Comparison of ENCODE assay signal across 23 cellular contexts in genomic region chr1:204402391-204402790, GRCh38. TPM values are rescaled to one million over a fixed set of nuclear protein-coding genes. Genes with fewer than 3 reads are reported as not detected.
A peak's percentile ranks its signal among the peaks of the same experiment; 100 is the strongest.
DNase-seq lines count a peak whose midpoint lies in the region; ATAC-seq, FAIRE-seq and TF ChIP-seq lines count a peak whose summit lies in the region.
"Had no signal": no experiment of that assay in that cellular context is flagged by ENCODE, and none has a peak within 500 bp of the region (broad histone marks: within the 10 kb centered on the region; RNA-seq: fewer than 3 reads in every experiment).

No MANE protein-coding gene starts in this region.

- no peak overlapping the region for H2BK15ac ChIP-seq in H1 (ENCODE audit: low read length)

- no peak overlapping the region for H2BK12ac ChIP-seq in H1 (ENCODE audit: low read depth, low read length)

- H2AFZ ChIP-seq in H1 (ENCODE audit: low read length) = no peak overlapping the region

- no peak overlapping the region for H2BK5ac ChIP-seq in H1 (ENCODE audit: low read depth, low read length)

- no peak overlapping the region for H3K4me2 ChIP-seq in H1 (ENCODE audit: insufficient read depth in 1 of 2, low read depth in 2 of 2, low read length in 2 of 2)
- H3K4me2 ChIP-seq: BLaER1, KMS-11 had no signal

- H4K5ac ChIP-seq in H1 (ENCODE audit: insufficient read length, low read depth, low read length) = no peak overlapping the region

- no peak overlapping the region for H3K9ac ChIP-seq in H1 (replicated peaks in 1 of 4; ENCODE audit: extremely low read depth in 1 of 4, low read depth in 3 of 4, low read length in 3 of 4)
- H3K9ac ChIP-seq: BLaER1, KMS-11 had no signal

- H3K79me1 ChIP-seq in H1 (ENCODE audit: low read depth, low read length) = no peaks in the 10 kb centered on the region; the same call in 1 of the 2 replicates

- H3K27ac ChIP-seq in CD4-positive, CD25-positive, alpha-beta regulatory T cell (ENCODE audit: insufficient read depth, low read length, poor library complexity, severe bottlenecking) = peak overlapping the region; percentile 25
- H3K27ac ChIP-seq in H1 (ENCODE audit: low read depth, low read length) (no peak overlapping the region), small intestine (ENCODE audit: low read depth in 1 of 2, low read length in 1 of 2) (no peak overlapping the region)
- H3K27ac ChIP-seq: BLaER1, KMS-11 had no signal

- H3K18ac ChIP-seq in H1 (ENCODE audit: extremely low read depth, low read length) = no peak overlapping the region

- no peak for TF ChIP-seq POLR2A in H1 (IDR thresholded peaks at IDR 0.05; ENCODE audit: control extremely low read depth in 1 of 2, low read depth in 2 of 2, low read length in 2 of 2)

- ATAC-seq in CD4-positive, CD25-positive, alpha-beta regulatory T cell (ENCODE audit: low read depth in 2 of 2) = no peak
- ATAC-seq in T-helper 17 cell = no peak
- ATAC-seq: CD8-positive, alpha-beta T cell had no signal

- H3K56ac ChIP-seq in H1 (replicated peaks; ENCODE audit: insufficient read length, low read depth, low read length) = no peak overlapping the region

- H3K4me3 ChIP-seq in CD4-positive, CD25-positive, alpha-beta regulatory T cell (ENCODE audit: low read depth, low read length) = no peak overlapping the region
- H3K4me3 ChIP-seq in H1 (ENCODE audit: extremely low read depth in 1 of 4, insufficient read depth in 2 of 4, low read depth in 3 of 4, low read length in 4 of 4) (no peak overlapping the region), small intestine (ENCODE audit: low read depth in 1 of 2, low read length in 2 of 2) (no peak overlapping the region)
- H3K4me3 ChIP-seq: BLaER1 had no signal

- no peak for TF ChIP-seq CTCF in H1 (IDR thresholded peaks at IDR 0.05; ENCODE audit: control extremely low read depth in 1 of 3, insufficient read depth in 1 of 3, low read depth in 1 of 3, low read length in 3 of 3)

- no peak overlapping the region for H3K4me3 Mint-ChIP-seq in activated T-cell treated with anti-CD3 and anti-CD28 coated beads, Interleukin-2, amount 50 U/mL, for 24 hours
- no peak overlapping the region for H3K4me3 Mint-ChIP-seq in CD4-positive, CD25-positive, alpha-beta regulatory T cell
- peak overlapping the region; percentile 36 for H3K4me3 Mint-ChIP-seq in T-helper 17 cell
- H3K4me3 Mint-ChIP-seq: CD8-positive, alpha-beta T cell had no signal

- DNase-seq in activated T-cell treated with anti-CD3 and anti-CD28 coated beads, Interleukin-2, amount 50 U/mL, for 24 hours = no peak
- DNase-seq in activated T-cell treated with anti-CD3 and anti-CD28 coated beads, Interleukin-2, amount 50 U/mL, for 48 hours = no peak
- no peak for DNase-seq in CD4-positive, CD25-positive, alpha-beta regulatory T cell
- DNase-seq in T-helper 17 cell (no peak), H1 (ENCODE audit: low read depth in 1 of 2, low spot score in 2 of 2) (no peak), small intestine (no peak), NCI-H1930 (lab: John Stamatoyannopoulos, UW) (no peak)
- DNase-seq: ACHN; CD8-positive, alpha-beta T cell; DND-41; GOT3; NCI-H1105; NCI-H146; NCI-H2081; NCI-H2171; NCI-H345; NCI-H524; NCI-H774; NK-92 treated with Interleukin-12 subunit alpha and Interleukin-12 subunit beta, amount 100 ng/mL, for 24 hours; SIG-M5 had no signal

- H2AK5ac ChIP-seq in H1 (ENCODE audit: low read depth, low read length) = no peak overlapping the region

- no peak overlapping the region for H3K14ac ChIP-seq in H1 (ENCODE audit: insufficient read length)

- peaks cover 37% of the 10 kb centered on the region for H3K4me1 Mint-ChIP-seq in activated T-cell treated with anti-CD3 and anti-CD28 coated beads, Interleukin-2, amount 50 U/mL, for 24 hours (ENCODE audit: low read depth)
- peaks cover 24 to 57% (median 33%) of the 10 kb centered on the region in 4 donors for H3K4me1 Mint-ChIP-seq in CD4-positive, CD25-positive, alpha-beta regulatory T cell
- H3K4me1 Mint-ChIP-seq in T-helper 17 cell = peaks cover 20% of the 10 kb centered on the region

- no peak overlapping the region for H3K23ac ChIP-seq in H1 (ENCODE audit: insufficient read length)

- peaks cover 92% of the 10 kb centered on the region for H3K36me3 Mint-ChIP-seq in activated T-cell treated with anti-CD3 and anti-CD28 coated beads, Interleukin-2, amount 50 U/mL, for 24 hours (ENCODE audit: low read depth)
- H3K36me3 Mint-ChIP-seq in CD4-positive, CD25-positive, alpha-beta regulatory T cell = peaks cover 29% of the 10 kb centered on the region
- peaks cover 7% of the 10 kb centered on the region for H3K36me3 Mint-ChIP-seq in T-helper 17 cell (ENCODE audit: low read depth)

- no peaks in the 10 kb centered on the region for H3K9me3 ChIP-seq in CD4-positive, CD25-positive, alpha-beta regulatory T cell (ENCODE audit: control insufficient read depth in 2 of 2, low read length in 2 of 2)
- H3K9me3 ChIP-seq in T-helper 17 cell (ENCODE audit: control insufficient read depth, low read length, poor library complexity, severe bottlenecking) = no peaks in the 10 kb centered on the region
- no peaks in the 10 kb centered on the region for H3K9me3 ChIP-seq in H1 (ENCODE audit: insufficient read depth in 2 of 2, low read depth in 1 of 2, low read length in 1 of 2)
- no peaks in the 10 kb centered on the region for H3K9me3 ChIP-seq in small intestine (ENCODE audit: control insufficient read depth, low read depth)
- H3K9me3 ChIP-seq: BLaER1 had no signal

- H3K9me3 Mint-ChIP-seq in activated T-cell treated with anti-CD3 and anti-CD28 coated beads, Interleukin-2, amount 50 U/mL, for 24 hours = no peaks in the 10 kb centered on the region
- no peaks in the 10 kb centered on the region for H3K9me3 Mint-ChIP-seq in CD4-positive, CD25-positive, alpha-beta regulatory T cell
- H3K9me3 Mint-ChIP-seq: CD8-positive, alpha-beta T cell had no signal

- POLR2A ChIA-PET in H1 (lab: Charles Lee; ENCODE audit: partially characterized antibody) = interaction anchor here (1.0 kb wide), 1 partner anchor 9 kb away, joined by 3 read pairs; no protein-coding TSS in a partner anchor

- FAIRE-seq in H1 (lab: Jason Lieb, UNC) (no peak), small intestine (lab: Jason Lieb, UNC) (no peak)
- FAIRE-seq: GM18507 had no signal

- WGBS in H1 (ENCODE audit: extremely low coverage in 1 of 2, insufficient coverage in 1 of 2, insufficient read length in 1 of 2, insufficient replicate concordance in 2 of 2, low coverage in 1 of 2, low lambda C conversion rate in 2 of 2, missing lambda C conversion rate in 1 of 2), 2 experiments = 94% methylated on average over 4 of the region's 4 CpGs; no CpG with 5 or more reads in 1 of the 2 experiments
- 90 to 98% (median 95%) methylated on average over 4 of the region's 4 CpGs for WGBS in small intestine, 3 donors

- H3K36me3 ChIP-seq in CD4-positive, CD25-positive, alpha-beta regulatory T cell (ENCODE audit: control insufficient read depth, insufficient read depth, low read length) = peaks cover 80% of the 10 kb centered on the region
- peaks cover 14 to 46% (median 25%) of the 10 kb centered on the region in 4 experiments for H3K36me3 ChIP-seq in H1 (ENCODE audit: control insufficient read depth in 2 of 4, insufficient read depth in 4 of 4, low read length in 3 of 4)
- peaks cover 3 to 19% of the 10 kb centered on the region in 2 donors for H3K36me3 ChIP-seq in small intestine (ENCODE audit: control insufficient read depth in 2 of 2, insufficient read depth in 2 of 2, low read length in 2 of 2)

- no peaks in the 10 kb centered on the region for H3K23me2 ChIP-seq in H1 (ENCODE audit: low read depth, low read length)

- no peak overlapping the region for H4K8ac ChIP-seq in H1 (ENCODE audit: extremely low read depth, insufficient read depth, low read length)

- no peak overlapping the region for H4K91ac ChIP-seq in H1 (replicated peaks; ENCODE audit: insufficient read length, low read length)

- no peaks in the 10 kb centered on the region for H3K27me3 ChIP-seq in CD4-positive, CD25-positive, alpha-beta regulatory T cell (ENCODE audit: control insufficient read depth, insufficient read depth, low read length)
- H3K27me3 ChIP-seq in H1 (replicated peaks in 1 of 4; ENCODE audit: control insufficient read depth in 3 of 4, extremely low read depth in 1 of 4, insufficient read depth in 3 of 4, low read length in 3 of 4) = no peaks in the 10 kb centered on the region
- H3K27me3 ChIP-seq in small intestine (ENCODE audit: control insufficient read depth in 2 of 2, insufficient read depth in 2 of 2, low read length in 2 of 2) = no peaks in the 10 kb centered on the region
- H3K27me3 ChIP-seq: BLaER1 had no signal

- H3K4me1 ChIP-seq in CD4-positive, CD25-positive, alpha-beta regulatory T cell (ENCODE audit: control insufficient read depth, insufficient read depth, low read length, poor library complexity, severe bottlenecking) = peaks cover 25% of the 10 kb centered on the region
- no peaks in the 10 kb centered on the region; a peak in 1 of 7 replicates for H3K4me1 ChIP-seq in H1 (replicated peaks in 1 of 4; ENCODE audit: control insufficient read depth in 3 of 4, insufficient read depth in 4 of 4, low read length in 3 of 4)
- H3K4me1 ChIP-seq in small intestine (ENCODE audit: control insufficient read depth in 2 of 2, insufficient read depth in 1 of 2, low read depth in 1 of 2, low read length in 1 of 2) = peaks cover 0 to 5% of the 10 kb centered on the region in 2 donors

- peaks cover 3 to 12% of the 10 kb centered on the region in 2 experiments for H4K20me1 ChIP-seq in H1 (replicated peaks in 1 of 2; ENCODE audit: control insufficient read depth in 1 of 2, insufficient read depth in 2 of 2, low read length in 2 of 2)

- TF ChIP-seq EP300 in H1 (IDR thresholded peaks at IDR 0.05; ENCODE audit: borderline replicate concordance in 1 of 2, low read depth in 2 of 2, low read length in 2 of 2) = no peak

- TF ChIP-seq RAD21 in H1 (IDR thresholded peaks at IDR 0.05 in 1 of 2, conservative IDR thresholded peaks at IDR 0.05 in 1 of 2; ENCODE audit: low read depth in 2 of 2, low read length in 2 of 2) = no peak

- no peaks in the 10 kb centered on the region for H3K27me3 Mint-ChIP-seq in activated T-cell treated with anti-CD3 and anti-CD28 coated beads, Interleukin-2, amount 50 U/mL, for 24 hours
- H3K27me3 Mint-ChIP-seq in CD4-positive, CD25-positive, alpha-beta regulatory T cell = no peaks in the 10 kb centered on the region
- H3K27me3 Mint-ChIP-seq in T-helper 17 cell = no peaks in the 10 kb centered on the region

- peak overlapping the region; percentile 42 for H3K27ac Mint-ChIP-seq in activated T-cell treated with anti-CD3 and anti-CD28 coated beads, Interleukin-2, amount 50 U/mL, for 24 hours
- H3K27ac Mint-ChIP-seq in CD4-positive, CD25-positive, alpha-beta regulatory T cell = no peak overlapping the region
- peak overlapping the region; percentile 47 for H3K27ac Mint-ChIP-seq in T-helper 17 cell

- no peak overlapping the region for H2BK120ac ChIP-seq in H1 (replicated peaks; ENCODE audit: low read depth, low read length)

- H2BK20ac ChIP-seq in H1 (ENCODE audit: low read length) = no peak overlapping the region

- CTCF ChIA-PET in H1 (lab: Charles Lee; ENCODE audit: partially characterized antibody) = interaction anchor here (0.9 kb wide), 1 partner anchor 188 kb away, joined by 4 read pairs; no protein-coding TSS in a partner anchor

- H3K4ac ChIP-seq in H1 (replicated peaks; ENCODE audit: insufficient read length, low read depth, low read length) = no peak overlapping the region

- H3K79me2 ChIP-seq in H1 (ENCODE audit: control insufficient read depth in 1 of 2, insufficient read depth in 2 of 2, low read length in 2 of 2) = peaks cover 6 to 45% of the 10 kb centered on the region in 2 experiments

RNA-seq across cellular contexts. Expression of gene PPP1R15B, which starts 9.2 kb away (rescaled TPM):
- total RNA-seq in CD4-positive, CD25-positive, alpha-beta regulatory T cell = 239 TPM
- 10 to 100 TPM; 13.2 to 24.2 (median 21.1) TPM for polyA plus RNA-seq in CD4-positive, CD25-positive, alpha-beta regulatory T cell
- total RNA-seq in T-helper 17 cell = 100 to 1,000 TPM; 207 to 266 TPM
- 70.1 and 72.2 TPM in 2 replicates for total RNA-seq in H1 (2021; fragmentation: NEBNext Ultra II Directional; extraction: Animal tissue kit (Norgen Biotek cat#: 25700))
- polyA plus RNA-seq in H1 (2011; rRNA removed) (14.4 and 20.0 TPM in 2 replicates), small intestine (10 to 100 TPM in 1 of 3 donors, 1 to 10 TPM in 2; 9.4 to 25.6 (median 9.7) TPM)
- 19.3 TPM for polyA plus RNA-seq in H1 (2011; cell fraction: cytosol; rRNA removed)
- 14.6 TPM for polyA plus RNA-seq in H1 (2011; cell fraction: nucleus; rRNA removed)
- polyA plus RNA-seq in H1 (2012, experiment 1 of 2) = 13.3 to 25.2 TPM (median 17.0 TPM) in 4 replicates
- polyA plus RNA-seq in H1 (2012, experiment 2 of 2) = 3.4 TPM
- 34.3 TPM for polyA plus RNA-seq in H1 (2013, experiment 1 of 2)
- polyA plus RNA-seq in H1 (2013, experiment 2 of 2) = 37.9 TPM
- polyA minus RNA-seq in H1 (2011; rRNA and poly(A)+ RNA removed) = 41.1 and 46.5 TPM in 2 replicates
- polyA minus RNA-seq in H1 (2011; cell fraction: cytosol; rRNA and poly(A)+ RNA removed) = 37.1 TPM
- polyA minus RNA-seq in H1 (2011; cell fraction: nucleus; rRNA and poly(A)+ RNA removed) = 41.8 TPM

RNA-seq across cellular contexts. Expression of gene PLEKHA6, which starts 42.7 kb away (rescaled TPM):
- total RNA-seq in CD4-positive, CD25-positive, alpha-beta regulatory T cell = 0.17 TPM
- polyA plus RNA-seq in CD4-positive, CD25-positive, alpha-beta regulatory T cell = not detected
- under 1 TPM; 0.47 to 0.50 TPM for total RNA-seq in T-helper 17 cell
- 17.0 and 20.2 TPM in 2 replicates for total RNA-seq in H1 (2021; fragmentation: NEBNext Ultra II Directional; extraction: Animal tissue kit (Norgen Biotek cat#: 25700))
- 4.8 and 7.6 TPM in 2 replicates for polyA plus RNA-seq in H1 (2011; rRNA removed)
- polyA plus RNA-seq in H1 (2011; cell fraction: cytosol; rRNA removed) = 4.3 TPM
- polyA plus RNA-seq in H1 (2011; cell fraction: nucleus; rRNA removed) = 14.4 TPM
- polyA plus RNA-seq in H1 (2012, experiment 1 of 2) = 6.7 to 8.7 TPM (median 7.6 TPM) in 4 replicates
- polyA plus RNA-seq in H1 (2012, experiment 2 of 2) = 5.8 TPM
- 5.4 TPM for polyA plus RNA-seq in H1 (2013, experiment 1 of 2)
- polyA plus RNA-seq in H1 (2013, experiment 2 of 2) = 5.0 TPM
- polyA minus RNA-seq in H1 (2011; rRNA and poly(A)+ RNA removed) = 5.3 and 6.3 TPM in 2 replicates
- polyA minus RNA-seq in H1 (2011; cell fraction: cytosol; rRNA and poly(A)+ RNA removed) = 7.0 TPM
- 8.2 TPM for polyA minus RNA-seq in H1 (2011; cell fraction: nucleus; rRNA and poly(A)+ RNA removed)
- polyA plus RNA-seq in small intestine = 10 to 100 TPM; 27.4 to 39.8 (median 36.7) TPM

Comparison
In these comparisons a context has a peak if more than half of its experiments do, and no peak if none do; other contexts are left out.
1. H3K27ac Mint-ChIP-seq: peak in activated T-cell treated with anti-CD3 and anti-CD28 coated beads, Interleukin-2, amount 50 U/mL, for 24 hours (single experiment) and T-helper 17 cell (single experiment); none in CD4-positive, CD25-positive, alpha-beta regulatory T cell (0 of 3).
2. RNA of gene PLEKHA6, which starts 42.7 kb away (total RNA-seq): 17.0 to 20.2 TPM in H1; 0.47 to 0.50 TPM in T-helper 17 cell and 0.17 TPM in CD4-positive, CD25-positive, alpha-beta regulatory T cell (single experiment); every median in the first group is over 10 times any median in the second.